Comparison of ENCODE assay signal across 36 cellular contexts in the genomic region with DNA sequence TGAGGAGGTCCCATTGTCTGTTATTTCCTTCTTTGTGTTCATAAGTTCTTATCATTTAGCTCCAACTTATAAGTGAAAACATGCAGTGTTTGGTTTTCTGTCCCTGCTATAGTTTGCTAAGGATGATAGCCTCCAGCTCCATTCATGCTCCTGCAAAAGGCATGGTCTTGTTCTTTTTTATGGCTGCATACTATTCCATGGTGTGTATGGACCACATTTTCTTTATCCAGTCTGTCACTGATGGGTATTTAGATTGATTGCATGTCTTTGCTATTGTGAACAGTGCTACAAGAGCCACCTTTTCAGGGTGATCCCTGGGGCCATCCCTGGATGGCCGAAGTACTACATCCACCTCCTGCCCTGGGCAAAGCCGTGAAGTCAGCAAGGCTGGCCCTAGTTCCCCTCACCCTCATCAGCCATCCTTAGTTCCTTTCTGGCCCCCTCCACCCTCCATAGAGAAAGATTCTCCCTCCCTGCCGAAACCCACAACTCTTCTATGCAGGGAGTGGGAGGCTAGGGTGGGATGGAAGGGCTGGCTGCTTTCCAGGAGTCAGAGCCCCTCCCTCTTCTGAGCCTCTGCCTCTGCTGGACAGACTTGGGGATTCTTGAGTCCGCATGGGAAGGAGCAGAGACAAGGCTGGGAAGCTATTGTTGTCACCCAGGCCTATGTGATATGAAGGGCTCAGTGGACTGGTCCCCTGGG. TPM values are rescaled to one million over a fixed set of nuclear protein-coding genes. Genes with fewer than 3 reads are reported as not detected.
"Had no signal": no experiment of that assay in that cellular context is flagged by ENCODE, and none has a peak within 500 bp of the region (broad histone marks: within the 10 kb centered on the region; RNA-seq: fewer than 3 reads in every experiment).

No MANE protein-coding gene starts in this region.

- H3K36me3 ChIP-seq: colonic mucosa, gastroesophageal sphincter, heart right ventricle, lower lobe of right lung, sigmoid colon had no signal

- H3K27ac ChIP-seq: colonic mucosa, foreskin keratinocyte, gastroesophageal sphincter, heart right ventricle, lower lobe of right lung, psoas muscle, sigmoid colon, stomach, tibial artery had no signal

- H3K27me3 ChIP-seq: colonic mucosa, foreskin keratinocyte, gastroesophageal sphincter, heart right ventricle, sigmoid colon, stomach had no signal

- H3K9me3 ChIP-seq: colonic mucosa, gastroesophageal sphincter, lower lobe of right lung, psoas muscle, sigmoid colon had no signal

- DNase-seq: colonic mucosa; effector CD8-positive, alpha-beta T cell; endodermal cell; foreskin keratinocyte; glutamatergic neuron; heart right ventricle; hypothalamus; immature natural killer cell; islet precursor cell; kidney glomerular epithelial cell; left colon; left ventricle myocardium superior; lower lobe of right lung; nephron progenitor cell; nucleus accumbens; psoas muscle; right cardiac atrium; sigmoid colon; stimulated activated CD4-positive, alpha-beta T cell treated with anti-CD3 and anti-CD28 coated beads, Interleukin-2, amount 100 ng/mL, for 24 hours; stimulated activated CD4-positive, alpha-beta T cell treated with anti-CD3 and anti-CD28 coated beads, Interleukin-4, amount 100 ng/mL, for 24 hours; stimulated activated naive CD4-positive, alpha-beta T cell treated with Interleukin-2 at 50 U/mL for 16 hours; stomach had no signal

- H3K4me1 ChIP-seq: colonic mucosa, gastroesophageal sphincter, lower lobe of right lung, sigmoid colon had no signal

- H3K4me3 ChIP-seq: colonic mucosa, gastroesophageal sphincter, heart right ventricle, lower lobe of right lung, psoas muscle, sigmoid colon, stomach, tibial artery had no signal

- ATAC-seq: esophagus mucosa; foreskin keratinocyte; gastroesophageal sphincter; left colon; left ventricle myocardium superior; lower lobe of right lung; naive thymus-derived CD8-positive, alpha-beta T cell; psoas muscle; right cardiac atrium; stimulated activated effector memory CD8-positive, alpha-beta T cell treated with anti-CD3 and anti-CD28 coated beads, Interleukin-12 subunit alpha, Interleukin-12 subunit beta, amount 100 ng/mL, for 72 hours had no signal

RNA-seq across cellular contexts. Expression of gene MT1H, which starts 21.0 kb away (rescaled TPM):
- total RNA-seq: fibroblast of lung; foreskin keratinocyte; gastroesophageal sphincter; left ventricle myocardium superior; myocyte; naive thymus-derived CD8-positive, alpha-beta T cell; osteocyte; psoas muscle; right cardiac atrium; sigmoid colon; skeletal muscle tissue; temporal lobe; urinary bladder had no signal

RNA-seq across cellular contexts. Expression of gene MT1G, which starts 22.7 kb away (rescaled TPM):
- total RNA-seq: left ventricle myocardium superior; myocyte; naive thymus-derived CD8-positive, alpha-beta T cell; osteocyte; skeletal muscle tissue; urinary bladder had no signal

RNA-seq across cellular contexts. Expression of gene MT1F, which starts 32.8 kb away (rescaled TPM):
- total RNA-seq: myocyte, skeletal muscle tissue had no signal

RNA-seq across cellular contexts. Expression of gene MT1B, which starts 38.9 kb away (rescaled TPM):
- total RNA-seq: colonic mucosa; endodermal cell; esophagus mucosa; fibroblast of lung; foreskin keratinocyte; gastroesophageal sphincter; heart right ventricle; left colon; left ventricle myocardium superior; lower lobe of right lung; mesenteric fat pad; myocyte; naive thymus-derived CD8-positive, alpha-beta T cell; osteocyte; psoas muscle; renal cortical epithelial cell; right cardiac atrium; sigmoid colon; skeletal muscle tissue; stomach; subcutaneous adipose tissue; temporal lobe; urinary bladder had no signal
